In genomic region chr7:106681815-106682495, GRCh38 we compare ENCODE assay signal across 18 cellular contexts. TPM values are rescaled to one million over a fixed set of nuclear protein-coding genes. Genes with fewer than 3 reads are reported as not detected.
DNase-seq lines count a peak whose midpoint lies in the region; ATAC-seq, FAIRE-seq and TF ChIP-seq lines count a peak whose summit lies in the region.
"Had no signal": no experiment of that assay in that cellular context is flagged by ENCODE, and none has a peak within 500 bp of the region (broad histone marks: within the 10 kb centered on the region; RNA-seq: fewer than 3 reads in every experiment).

No MANE protein-coding gene starts in this region.

- BruUV-seq in K562 (replicated peaks; lab: Mats Ljungman, UMichigan): no TSS peak

- intact Hi-C loops in K562 (cut with micrococcal nuclease): no loop called here
- intact Hi-C loops in uterus (cut with DNase I; ENCODE audit: low total_unique reads): no loop called here
- intact Hi-C loops in pancreas (cut with DNase I): no loop called here
- intact Hi-C loops in testis (cut with DNase I; ENCODE audit: low total_unique reads): no loop called here

- WGBS in K562 (ENCODE audit: insufficient coverage, low coverage, missing lambda C conversion rate): 63% methylated on average over 5 of the region's 5 CpGs
- 53 to 65% methylated on average over 5 of the region's 5 CpGs for WGBS in pancreas, 2 donors
- 69 to 79% methylated on average over 5 of the region's 5 CpGs for WGBS in testis, 2 donors

- H3K4me3 ChIP-seq in K562 (no peak overlapping the region), uterus (no peak overlapping the region), pancreas (no peak overlapping the region), testis (no peak overlapping the region)
- H3K4me3 ChIP-seq: GM23338 had no signal

- POLR2A ChIA-PET in K562 (lab: Yijun Ruan, JAX): interaction anchor here (0.6 to 0.7 kb wide), 2 partner anchors 10 to 23 kb away, joined by 3 read pairs; no protein-coding TSS in a partner anchor

- no peaks in the 10 kb centered on the region for H3K9me1 ChIP-seq in K562 (ENCODE audit: control insufficient read depth, insufficient read depth, low read length)

- ATAC-seq in K562: peak; percentile 51
- ATAC-seq in pancreas: no peak
- ATAC-seq: GM23338; stimulated activated naive CD8-positive, alpha-beta T cell treated with anti-CD3 and anti-CD28 coated beads, Interleukin-15, amount 100 ng/mL, for 72 hours; T-cell had no signal

- no peak for TF ChIP-seq RAD21 in K562 (CRISPR knock-in tag; conservative IDR thresholded peaks at IDR 0.05 in 1 of 2, IDR thresholded peaks at IDR 0.05 in 1 of 2)

- CTCF ChIA-PET in K562 (lab: Yijun Ruan, JAX; ENCODE audit: low intra/inter-chr PET ratio): no interaction called here

- H2AFZ ChIP-seq in K562 (ENCODE audit: low read depth, low read length): peak overlapping the region; percentile 2; the same call in 1 of the 2 replicates
- H2AFZ ChIP-seq: GM23338 had no signal

- H3K9ac ChIP-seq in K562 (ENCODE audit: insufficient read depth in 1 of 2, low read depth in 2 of 2, low read length in 2 of 2): no peak overlapping the region

- H3K27ac ChIP-seq in K562 (ENCODE audit: extremely low read depth, low read depth, low read length) (no peak overlapping the region), uterus (no peak overlapping the region), pancreas (no peak overlapping the region), testis (no peak overlapping the region)

- H4K20me1 ChIP-seq in K562 (replicated peaks; ENCODE audit: control insufficient read depth, insufficient read depth, low read length): no peaks in the 10 kb centered on the region

- TF ChIP-seq EP300 in K562 (IDR thresholded peaks at IDR 0.05; ENCODE audit: low read length): no peak

- TF ChIP-seq POLR2A in K562 (conservative IDR thresholded peaks at IDR 0.05) (no peak), uterus (IDR thresholded peaks at IDR 0.05) (no peak), testis (IDR thresholded peaks at IDR 0.05) (no peak)

- no peak for FAIRE-seq in K562 (lab: Jason Lieb, UNC)
- FAIRE-seq in pancreas (lab: Jason Lieb, UNC): no peak
- FAIRE-seq: D721Med, small intestine had no signal

- no peak for TF ChIP-seq CTCF in K562 (IDR thresholded peaks at IDR 0.05 in 2 of 3, conservative IDR thresholded peaks at IDR 0.05 in 1 of 3; ENCODE audit: insufficient read depth in 2 of 3, low read depth in 1 of 3, low read length in 3 of 3)
- TF ChIP-seq CTCF in uterus (IDR thresholded peaks at IDR 0.05): no peak
- no peak for TF ChIP-seq CTCF in pancreas (IDR thresholded peaks at IDR 0.05)
- TF ChIP-seq CTCF in testis (IDR thresholded peaks at IDR 0.05): no peak

- H3K27me3 ChIP-seq in K562 (ENCODE audit: control insufficient read depth in 2 of 2, insufficient read depth in 2 of 2, low read length in 2 of 2) (no peaks in the 10 kb centered on the region), uterus (no peaks in the 10 kb centered on the region), pancreas (no peaks in the 10 kb centered on the region), testis (no peaks in the 10 kb centered on the region)

- no peaks in the 10 kb centered on the region for H3K9me3 ChIP-seq in K562 (replicated peaks; ENCODE audit: control insufficient read depth, insufficient read depth, low read depth, low read length)
- no peaks in the 10 kb centered on the region for H3K9me3 ChIP-seq in uterus
- H3K9me3 ChIP-seq in pancreas: no peaks in the 10 kb centered on the region
- no peaks in the 10 kb centered on the region for H3K9me3 ChIP-seq in testis

- no peak overlapping the region for H3K4me2 ChIP-seq in K562 (ENCODE audit: insufficient read depth, low read length)
- H3K4me2 ChIP-seq: GM23338 had no signal

- DNase-seq in AG08395 (ENCODE audit: low spot score) (peak; percentile 70), HS-5 (ENCODE audit: low read depth) (peak; percentile 25), K562 (ENCODE audit: extremely low read depth in 1 of 4, low spot score in 3 of 4) (no peak), iris pigment epithelial cell (ENCODE audit: low read depth) (peak; percentile 14), NCI-H524 (lab: John Stamatoyannopoulos, UW) (no peak), uterus (no peak), pancreas (no peak), testis (no peak)
- DNase-seq: activated B cell treated with CpG ODN at 0.5 μM for 24 hours; effector CD4-positive, alpha-beta T cell; hippocampal formation; NCI-H1105; nephron progenitor cell; small intestine; stimulated activated naive CD8-positive, alpha-beta T cell treated with anti-CD3 and anti-CD28 coated beads, Interleukin-15, amount 100 ng/mL, for 72 hours; T-cell had no signal

- no peaks in the 10 kb centered on the region for H3K36me3 ChIP-seq in K562 (ENCODE audit: control insufficient read depth, insufficient read depth, low read length)
- no peaks in the 10 kb centered on the region for H3K36me3 ChIP-seq in uterus
- H3K36me3 ChIP-seq in pancreas: no peaks in the 10 kb centered on the region
- no peaks in the 10 kb centered on the region for H3K36me3 ChIP-seq in testis (ENCODE audit: low read depth, missing control alignments)

- in situ Hi-C loops in K562 (cut with MboI): no loop called here

- H3K4me1 ChIP-seq in K562 (replicated peaks in 1 of 2; ENCODE audit: control insufficient read depth in 2 of 2, insufficient read depth in 2 of 2, low read length in 2 of 2) (peaks cover 7 to 21% of the 10 kb centered on the region in 2 experiments; a peak in 4 of 5 replicates), uterus (no peaks in the 10 kb centered on the region), pancreas (no peaks in the 10 kb centered on the region), testis (no peaks in the 10 kb centered on the region)

- H3K79me2 ChIP-seq in K562 (ENCODE audit: control insufficient read depth, insufficient read depth, low read length): no peaks in the 10 kb centered on the region

TF ChIP-seq in K562, 482 proteins besides CTCF, POLR2A, EP300 and RAD21 (continues in another document):
- no peak for TF ChIP-seq ZNF133 (CRISPR knock-in tag; IDR thresholded peaks at IDR 0.05)
- peak; percentile 15; the same call in 1 of the 2 replicates for TF ChIP-seq ZEB2 (IDR thresholded peaks at IDR 0.05)
- no peak for TF ChIP-seq PPARD (CRISPR knock-in tag; IDR thresholded peaks at IDR 0.05)
- peak; percentile 82; the same call in 1 of the 2 replicates for TF ChIP-seq CBX5 (IDR thresholded peaks at IDR 0.05; ENCODE audit: borderline replicate concordance, low read depth)
- TF ChIP-seq RFX5 (IDR thresholded peaks at IDR 0.05; ENCODE audit: low read depth, low read length): no peak

RNA-seq across cellular contexts. Expression of gene CCDC71L, which starts 21.0 kb away (rescaled TPM):
- 17.4 and 20.0 TPM in 2 replicates for total RNA-seq in K562 (2011; cell fraction: chromatin; rRNA removed; ENCODE audit: low replicate concordance)
- 19.7 and 20.5 TPM in 2 replicates for total RNA-seq in K562 (2011; cell fraction: nucleolus; rRNA removed)
- 23.1 and 28.9 TPM in 2 replicates for total RNA-seq in K562 (2011; cell fraction: nucleoplasm; rRNA removed)
- 78.7 and 83.9 TPM in 2 replicates for total RNA-seq in K562 (2014; rRNA removed)
- total RNA-seq in K562 (2014; rRNA removed; fragmentation: Illumina TruSeq; extraction: Trizol): 26.2 and 32.8 TPM in 2 replicates
- total RNA-seq in K562 (2015; rRNA removed; fragmentation: Illumina TruSeq; extraction: Trizol): 21.3 and 22.2 TPM in 2 replicates
- total RNA-seq in K562 (2021): 96.1 and 108 TPM in 2 replicates
- polyA plus RNA-seq in K562 (2011; rRNA removed): 16.0 and 25.4 TPM in 2 replicates
- 20.8 and 43.7 TPM in 2 replicates for polyA plus RNA-seq in K562 (2011; cell fraction: cytosol; rRNA removed)
- 17.5 and 23.9 TPM in 2 replicates for polyA plus RNA-seq in K562 (2011; cell fraction: nucleus; rRNA removed)
- 59.3 and 80.9 TPM in 2 replicates for polyA plus RNA-seq in K562 (2012)
- polyA plus RNA-seq in K562 (2014; fragmentation: Illumina TruSeq; extraction: Trizol): 23.2 and 39.7 TPM in 2 replicates
- polyA plus RNA-seq in K562 (2014; fragmentation: Nextera tagmentation; extraction: Ambion mirVana): 1 to 10 TPM; 5.7 to 7.7 TPM
- 59.1 and 61.3 TPM in 2 replicates for polyA plus RNA-seq in K562 (2014; rRNA removed)
- 11.8 and 13.3 TPM in 2 replicates for polyA minus RNA-seq in K562 (2011; rRNA and poly(A)+ RNA removed)
- 14.5 and 18.4 TPM in 2 replicates for polyA minus RNA-seq in K562 (2011; cell fraction: cytosol; rRNA and poly(A)+ RNA removed)
- 16.4 and 23.1 TPM in 2 replicates for polyA minus RNA-seq in K562 (2011; cell fraction: nucleus; rRNA and poly(A)+ RNA removed)
- 10 to 100 TPM in 3 of 4 donors, 1 to 10 TPM in 1; 9.1 to 30.9 (median 18.8) TPM for total RNA-seq in uterus
- total RNA-seq in pancreas: 10 to 100 TPM in 2 of 6 donors, 1 to 10 TPM in 4; 4.8 to 18.2 (median 7.9) TPM
- polyA plus RNA-seq in pancreas: 1 to 10 TPM; 4.0 to 8.6 TPM
- total RNA-seq in testis: 10 to 100 TPM; 33.9 to 38.0 TPM
- 10.0 TPM for polyA plus RNA-seq in testis (ENCODE audit: insufficient read depth, low read depth, low replicate concordance)

Comparison
In these comparisons a context has a peak if more than half of its experiments do, and no peak if none do; other contexts are left out.
1. DNase-seq: peak in AG08395 (single experiment), HS-5 (single experiment) and iris pigment epithelial cell (single experiment); none in K562 (0 of 4), NCI-H524 (0 of 2), uterus (0 of 2), pancreas (0 of 6) and testis (single experiment).